ENCODE assay signal across 9 cellular contexts in genomic region chr12:96242597-96242996, GRCh38. TPM values are rescaled to one million over a fixed set of nuclear protein-coding genes. Genes with fewer than 3 reads are reported as not detected.
A peak's percentile ranks its signal among the peaks of the same experiment; 100 is the strongest.
DNase-seq lines count a peak whose midpoint lies in the region; ATAC-seq and TF ChIP-seq lines count a peak whose summit lies in the region.
"Had no signal": no experiment of that assay in that cellular context is flagged by ENCODE, and none has a peak within 500 bp of the region (broad histone marks: within the 10 kb centered on the region; RNA-seq: fewer than 3 reads in every experiment).

No MANE protein-coding gene starts in this region.

- no peak for ATAC-seq in stimulated activated naive CD8-positive, alpha-beta T cell treated with anti-CD3 and anti-CD28 coated beads, Interleukin-15, Interleukin-2, amounts not matched to agents 100 U/mL and 50 U/mL, for 24 hours
- no peak for ATAC-seq in naive thymus-derived CD4-positive, alpha-beta T cell
- ATAC-seq in HG02623 (IDR thresholded peaks at IDR 0.05; ENCODE audit: unreplicated experiment) (no peak), GM19023 (IDR thresholded peaks at IDR 0.05; ENCODE audit: unreplicated experiment) (no peak)

- no peak overlapping the region for H3K4me3 Mint-ChIP-seq in stimulated activated naive CD8-positive, alpha-beta T cell treated with anti-CD3 and anti-CD28 coated beads, Interleukin-15, Interleukin-2, amounts not matched to agents 100 ng/mL and 50 ng/mL, for 24 hours
- H3K4me3 Mint-ChIP-seq in naive thymus-derived CD4-positive, alpha-beta T cell, result peak overlapping the region in 1 of 10 donors; percentile 27

- CTCF ChIA-PET in naive thymus-derived CD4-positive, alpha-beta T cell (lab: Charles Lee), result interaction anchor here (0.7 to 1.6 kb wide), 2 partner anchors 12 to 158 kb away, joined by 3 to 6 read pairs; partner anchors contain the start of gene CDK17
- CTCF ChIA-PET in HEK293T (lab: Yijun Ruan, JAX), result no interaction called here

- H3K27me3 Mint-ChIP-seq in stimulated activated naive CD8-positive, alpha-beta T cell treated with anti-CD3 and anti-CD28 coated beads, Interleukin-15, Interleukin-2, amounts not matched to agents 100 ng/mL and 50 ng/mL, for 24 hours, result no peaks in the 10 kb centered on the region
- no peaks in the 10 kb centered on the region for H3K27me3 Mint-ChIP-seq in naive thymus-derived CD4-positive, alpha-beta T cell

- H3K4me1 ChIP-seq in naive thymus-derived CD4-positive, alpha-beta T cell (ENCODE audit: control insufficient read depth in 2 of 2, insufficient read depth in 2 of 2, low read length in 2 of 2), result peaks cover 26 to 43% of the 10 kb centered on the region in 2 donors

- no peaks in the 10 kb centered on the region for H3K9me3 Mint-ChIP-seq in stimulated activated naive CD8-positive, alpha-beta T cell treated with anti-CD3 and anti-CD28 coated beads, Interleukin-15, Interleukin-2, amounts not matched to agents 100 ng/mL and 50 ng/mL, for 24 hours
- H3K9me3 Mint-ChIP-seq in naive thymus-derived CD4-positive, alpha-beta T cell, result peaks cover 0 to 1% (median 0%) of the 10 kb centered on the region in 11 donors

- peaks cover 46% of the 10 kb centered on the region for H3K4me1 Mint-ChIP-seq in stimulated activated naive CD8-positive, alpha-beta T cell treated with anti-CD3 and anti-CD28 coated beads, Interleukin-15, Interleukin-2, amounts not matched to agents 100 ng/mL and 50 ng/mL, for 24 hours (ENCODE audit: low read depth)
- H3K4me1 Mint-ChIP-seq in naive thymus-derived CD4-positive, alpha-beta T cell, result peaks cover 31 to 65% (median 60%) of the 10 kb centered on the region in 7 donors

- intact Hi-C loops in naive thymus-derived CD4-positive, alpha-beta T cell (cut with micrococcal nuclease), result loop anchor here in 1 of 2 donors (1.0 to 5.0 kb wide), 3 partner anchors 16 to 245 kb away; partner anchors contain the start of genes CDK17 and CFAP54

- H3K27ac Mint-ChIP-seq in stimulated activated naive CD8-positive, alpha-beta T cell treated with anti-CD3 and anti-CD28 coated beads, Interleukin-15, Interleukin-2, amounts not matched to agents 100 ng/mL and 50 ng/mL, for 24 hours, result peak overlapping the region; percentile 17
- peak overlapping the region; percentile 58 to 98 (median 91) for H3K27ac Mint-ChIP-seq in naive thymus-derived CD4-positive, alpha-beta T cell

- peaks cover 5 to 16% (median 7%) of the 10 kb centered on the region in 3 experiments for H3K36me3 ChIP-seq in naive thymus-derived CD4-positive, alpha-beta T cell (ENCODE audit: control insufficient read depth in 2 of 3, insufficient read depth in 3 of 3, low read length in 3 of 3)

- H3K27ac ChIP-seq in naive thymus-derived CD4-positive, alpha-beta T cell (ENCODE audit: low read depth, low read length), result peak overlapping the region; percentile 67

- H3K4me3 ChIP-seq in naive thymus-derived CD4-positive, alpha-beta T cell (ENCODE audit: low read length), result no peak overlapping the region

- POLR2A ChIA-PET in naive thymus-derived CD4-positive, alpha-beta T cell (lab: Charles Lee), result interaction anchor here (0.9 kb wide), 1 partner anchor 157 kb away, joined by 4 read pairs; the partner anchor contains the start of gene CDK17
- POLR2A ChIA-PET in HEK293T (lab: Yijun Ruan, JAX), result no interaction called here

- H3K36me3 Mint-ChIP-seq in stimulated activated naive CD8-positive, alpha-beta T cell treated with anti-CD3 and anti-CD28 coated beads, Interleukin-15, Interleukin-2, amounts not matched to agents 100 ng/mL and 50 ng/mL, for 24 hours (ENCODE audit: low read depth), result peaks cover 42% of the 10 kb centered on the region
- peaks cover 5 to 21% (median 20%) of the 10 kb centered on the region in 5 donors for H3K36me3 Mint-ChIP-seq in naive thymus-derived CD4-positive, alpha-beta T cell

- no peaks in the 10 kb centered on the region for H3K9me3 ChIP-seq in naive thymus-derived CD4-positive, alpha-beta T cell (ENCODE audit: control insufficient read depth in 2 of 3, low read length in 3 of 3)

- no peaks in the 10 kb centered on the region for H3K27me3 ChIP-seq in naive thymus-derived CD4-positive, alpha-beta T cell (ENCODE audit: control insufficient read depth in 2 of 2, insufficient read depth in 2 of 2, low read length in 2 of 2)

- no peak for DNase-seq in stimulated activated naive CD8-positive, alpha-beta T cell treated with anti-CD3 and anti-CD28 coated beads, Interleukin-15, Interleukin-2, amounts not matched to agents 100 U/mL and 50 U/mL, for 24 hours
- DNase-seq in dermis microvascular lymphatic vessel endothelial cell (ENCODE audit: low read depth in 2 of 2), result peak; percentile 71 to 76
- no peak for DNase-seq in naive thymus-derived CD4-positive, alpha-beta T cell
- no peak for DNase-seq in NCI-H2107 (lab: John Stamatoyannopoulos, UW)
- DNase-seq in HEK293T (ENCODE audit: extremely low spot score), result no peak
- DNase-seq: NCI-H1417 treated with DMSO at 0.1 percent for 48 hours had no signal

TF ChIP-seq in HEK293T, 16 proteins besides CTCF, POLR2A, EP300 and RAD21:
- TF ChIP-seq PKNOX1 (IDR thresholded peaks at IDR 0.05) (no peak), LEF1 (IDR thresholded peaks at IDR 0.05; ENCODE audit: borderline replicate concordance) (no peak), HDGF (IDR thresholded peaks at IDR 0.05; ENCODE audit: borderline replicate concordance) (no peak), NFRKB (IDR thresholded peaks at IDR 0.05) (no peak), FOXM1 (IDR thresholded peaks at IDR 0.05; ENCODE audit: borderline replicate concordance) (no peak), FOXA1 (IDR thresholded peaks at IDR 0.05) (no peak), BHLHE40 (IDR thresholded peaks at IDR 0.05; ENCODE audit: borderline replicate concordance) (no peak)

RNA-seq across cellular contexts. Expression of gene ELK3, which starts 48.4 kb away (rescaled TPM):
- total RNA-seq in dermis microvascular lymphatic vessel endothelial cell, result 50.2 and 67.6 TPM in 2 replicates
- 10 to 100 TPM; 24.9 to 52.3 (median 34.7) TPM for total RNA-seq in naive thymus-derived CD4-positive, alpha-beta T cell
- polyA plus RNA-seq in naive thymus-derived CD4-positive, alpha-beta T cell, result 10 to 100 TPM; 16.8 to 22.1 TPM

Comparison
In these comparisons a context has a peak if more than half of its experiments do, and no peak if none do; other contexts are left out.
1. DNase-seq: peak in dermis microvascular lymphatic vessel endothelial cell (2 of 2); none in stimulated activated naive CD8-positive, alpha-beta T cell treated with anti-CD3 and anti-CD28 coated beads, Interleukin-15, Interleukin-2, amounts not matched to agents 100 U/mL and 50 U/mL, for 24 hours (single experiment), naive thymus-derived CD4-positive, alpha-beta T cell (0 of 9), NCI-H2107 (single experiment) and HEK293T (single experiment).